In genomic region chr11:17905477-17905876, GRCh38 we compare ENCODE assay signal across 14 cellular contexts.
DNase-seq lines count a peak whose midpoint lies in the region; ATAC-seq, FAIRE-seq and TF ChIP-seq lines count a peak whose summit lies in the region.
"Had no signal": no experiment of that assay in that cellular context is flagged by ENCODE, and none has a peak within 500 bp of the region (broad histone marks: within the 10 kb centered on the region; RNA-seq: fewer than 3 reads in every experiment).

No MANE protein-coding gene starts in this region.

- H2AFZ ChIP-seq in OCI-LY3 (ENCODE audit: low read depth, low read length) (no peak overlapping the region), SK-N-SH (ENCODE audit: low read depth) (no peak overlapping the region)

- H4K20me1 ChIP-seq in OCI-LY3 (ENCODE audit: insufficient read depth, low read length) (peaks cover 45% of the 10 kb centered on the region; the same call in 1 of the 2 replicates), SK-N-SH (ENCODE audit: insufficient read depth) (no peaks in the 10 kb centered on the region)

- peaks cover 30% of the 10 kb centered on the region for H3K4me1 ChIP-seq in OCI-LY3 (ENCODE audit: low read length)
- H3K4me1 ChIP-seq in SK-N-SH (ENCODE audit: control insufficient read depth in 1 of 2, insufficient read depth in 2 of 2, low read depth in 1 of 2, low read length in 1 of 2): peaks cover 0 to 9% of the 10 kb centered on the region in 2 experiments; a peak in 2 of 4 replicates
- H3K4me1 ChIP-seq: esophagus muscularis mucosa, right lobe of liver, tibial nerve had no signal

- H3K79me2 ChIP-seq in OCI-LY3 (ENCODE audit: low read length) (no peaks in the 10 kb centered on the region), SK-N-SH (ENCODE audit: insufficient read depth) (no peaks in the 10 kb centered on the region)

- H3K4me3 ChIP-seq in OCI-LY3 (ENCODE audit: low read length): no peak overlapping the region
- H3K4me3 ChIP-seq in SK-N-SH (ENCODE audit: low read depth in 2 of 2, low read length in 1 of 2): no peak overlapping the region
- H3K4me3 ChIP-seq: esophagus muscularis mucosa, right lobe of liver, tibial nerve had no signal

- no peaks in the 10 kb centered on the region for H3K36me3 ChIP-seq in OCI-LY3 (replicated peaks; ENCODE audit: low read depth, low read length)
- H3K36me3 ChIP-seq in SK-N-SH (replicated peaks in 1 of 2; ENCODE audit: control insufficient read depth in 1 of 2, insufficient read depth in 2 of 2, low read length in 1 of 2): no peaks in the 10 kb centered on the region
- H3K36me3 ChIP-seq: right lobe of liver had no signal

- H3K9me2 ChIP-seq in SK-N-SH: no peaks in the 10 kb centered on the region

- H3K9ac ChIP-seq in OCI-LY3 (ENCODE audit: low read length): no peak overlapping the region
- no peak overlapping the region for H3K9ac ChIP-seq in SK-N-SH

- no peaks in the 10 kb centered on the region for H3F3A ChIP-seq in SK-N-SH (replicated peaks; ENCODE audit: insufficient read depth)

- TF ChIP-seq CTCF in OCI-LY3 (IDR thresholded peaks at IDR 0.05; ENCODE audit: low read depth, low read length) (no peak), SK-N-SH (IDR thresholded peaks at IDR 0.05) (no peak)

- FAIRE-seq in urothelium cell line (lab: Jason Lieb, UNC): no peak

- H3K27ac ChIP-seq in OCI-LY3 (ENCODE audit: low read length): no peak overlapping the region
- H3K27ac ChIP-seq in SK-N-SH (ENCODE audit: low read depth in 2 of 2, low read length in 1 of 2): no peak overlapping the region
- H3K27ac ChIP-seq: esophagus muscularis mucosa, right lobe of liver, tibial nerve had no signal

- H3K4me2 ChIP-seq in OCI-LY3 (ENCODE audit: low read length) (peak overlapping the region; percentile 46), SK-N-SH (no peak overlapping the region)

- no peaks in the 10 kb centered on the region for H3K9me3 ChIP-seq in OCI-LY3 (ENCODE audit: insufficient read depth, low read length)
- no peaks in the 10 kb centered on the region for H3K9me3 ChIP-seq in SK-N-SH
- H3K9me3 ChIP-seq: esophagus muscularis mucosa, right lobe of liver, tibial nerve had no signal

- ATAC-seq in GM18867 (IDR thresholded peaks at IDR 0.05; ENCODE audit: unreplicated experiment) (peak; percentile 94), GM21447 (IDR thresholded peaks at IDR 0.05; ENCODE audit: unreplicated experiment) (peak; percentile 79), HG03039 (IDR thresholded peaks at IDR 0.05; ENCODE audit: unreplicated experiment) (peak; percentile 59)

- H3K27me3 ChIP-seq in OCI-LY3 (ENCODE audit: low read depth, low read length): peaks cover 18% of the 10 kb centered on the region; the same call in 1 of the 2 replicates
- H3K27me3 ChIP-seq in SK-N-SH (ENCODE audit: insufficient read depth): no peaks in the 10 kb centered on the region
- H3K27me3 ChIP-seq: esophagus muscularis mucosa, right lobe of liver, tibial nerve had no signal

- CTCF ChIA-PET in SK-N-SH (lab: Yijun Ruan, JAX): interaction anchor here (0.7 to 10.4 kb wide), 32 partner anchors 9 to 309 kb away, joined by 3 to 174 read pairs (median 7); partner anchors contain the start of gene KCNC1

- no peak for TF ChIP-seq EP300 in SK-N-SH (IDR thresholded peaks at IDR 0.05; ENCODE audit: borderline replicate concordance in 1 of 2, low read depth in 1 of 2, low read length in 1 of 2)

- POLR2A ChIA-PET in SK-N-SH (lab: Yijun Ruan, JAX): no interaction called here

- TF ChIP-seq RAD21 in SK-N-SH (IDR thresholded peaks at IDR 0.05; ENCODE audit: low read length): no peak

- DNase-seq in urothelium cell line (ENCODE audit: low spot score) (no peak), SK-N-SH (no peak), mucosa of gallbladder (ENCODE audit: low spot score) (no peak)
- DNase-seq in activated CD8-positive, alpha-beta memory T cell treated with anti-CD3 and anti-CD28 coated beads, Interleukin-2, amount 50 U/mL, for 4 hours: no peak
- DNase-seq: activated CD4-positive, CD25-positive, alpha-beta regulatory T cell treated with anti-CD3 and anti-CD28 coated beads, Interleukin-2, amount 50 U/mL, for 72 hours; CD4-positive, CD25-positive, alpha-beta regulatory T cell; NCI-H774; right lobe of liver had no signal

TF ChIP-seq in SK-N-SH, 30 proteins besides CTCF, POLR2A, EP300 and RAD21:
- TF ChIP-seq, protein P1, sequence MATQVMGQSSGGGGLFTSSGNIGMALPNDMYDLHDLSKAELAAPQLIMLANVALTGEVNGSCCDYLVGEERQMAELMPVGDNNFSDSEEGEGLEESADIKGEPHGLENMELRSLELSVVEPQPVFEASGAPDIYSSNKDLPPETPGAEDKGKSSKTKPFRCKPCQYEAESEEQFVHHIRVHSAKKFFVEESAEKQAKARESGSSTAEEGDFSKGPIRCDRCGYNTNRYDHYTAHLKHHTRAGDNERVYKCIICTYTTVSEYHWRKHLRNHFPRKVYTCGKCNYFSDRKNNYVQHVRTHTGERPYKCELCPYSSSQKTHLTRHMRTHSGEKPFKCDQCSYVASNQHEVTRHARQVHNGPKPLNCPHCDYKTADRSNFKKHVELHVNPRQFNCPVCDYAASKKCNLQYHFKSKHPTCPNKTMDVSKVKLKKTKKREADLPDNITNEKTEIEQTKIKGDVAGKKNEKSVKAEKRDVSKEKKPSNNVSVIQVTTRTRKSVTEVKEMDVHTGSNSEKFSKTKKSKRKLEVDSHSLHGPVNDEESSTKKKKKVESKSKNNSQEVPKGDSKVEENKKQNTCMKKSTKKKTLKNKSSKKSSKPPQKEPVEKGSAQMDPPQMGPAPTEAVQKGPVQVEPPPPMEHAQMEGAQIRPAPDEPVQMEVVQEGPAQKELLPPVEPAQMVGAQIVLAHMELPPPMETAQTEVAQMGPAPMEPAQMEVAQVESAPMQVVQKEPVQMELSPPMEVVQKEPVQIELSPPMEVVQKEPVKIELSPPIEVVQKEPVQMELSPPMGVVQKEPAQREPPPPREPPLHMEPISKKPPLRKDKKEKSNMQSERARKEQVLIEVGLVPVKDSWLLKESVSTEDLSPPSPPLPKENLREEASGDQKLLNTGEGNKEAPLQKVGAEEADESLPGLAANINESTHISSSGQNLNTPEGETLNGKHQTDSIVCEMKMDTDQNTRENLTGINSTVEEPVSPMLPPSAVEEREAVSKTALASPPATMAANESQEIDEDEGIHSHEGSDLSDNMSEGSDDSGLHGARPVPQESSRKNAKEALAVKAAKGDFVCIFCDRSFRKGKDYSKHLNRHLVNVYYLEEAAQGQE (IDR thresholded peaks at IDR 0.05; ENCODE audit: low read depth, low read length): no peak
- TF ChIP-seq IRF3 (IDR thresholded peaks at IDR 0.05; ENCODE audit: low read depth, low read length): no peak
- TF ChIP-seq FOXJ3 (CRISPR knock-in tag; IDR thresholded peaks at IDR 0.05): no peak
- no peak for TF ChIP-seq ZBTB33 (IDR thresholded peaks at IDR 0.05; ENCODE audit: borderline replicate concordance, low read depth)
